In genomic region chr13:30763786-30764440, GRCh38 we compare ENCODE assay signal across 25 cellular contexts. TPM values are rescaled to one million over a fixed set of nuclear protein-coding genes. Genes with fewer than 3 reads are reported as not detected.
DNase-seq lines count a peak whose midpoint lies in the region; ATAC-seq, FAIRE-seq and TF ChIP-seq lines count a peak whose summit lies in the region.
"Had no signal": no experiment of that assay in that cellular context is flagged by ENCODE, and none has a peak within 500 bp of the region (broad histone marks: within the 10 kb centered on the region; RNA-seq: fewer than 3 reads in every experiment).

No MANE protein-coding gene starts in this region.

- H3K56ac ChIP-seq in IMR-90 (ENCODE audit: extremely low read depth, insufficient read depth, low read length), result no peak overlapping the region

- H3K27me3 Mint-ChIP-seq in WTC11 (ENCODE audit: low read depth), result no peaks in the 10 kb centered on the region

- H4K8ac ChIP-seq in IMR-90 (ENCODE audit: low read depth in 2 of 2, low read length in 2 of 2), result no peak overlapping the region

- TF ChIP-seq CTCF in IMR-90 (conservative IDR thresholded peaks at IDR 0.05; ENCODE audit: low read depth, low read length), result no peak
- TF ChIP-seq CTCF in bronchial epithelial cell (IDR thresholded peaks at IDR 0.05; ENCODE audit: insufficient read depth, low read length, severe bottlenecking), result no peak
- no peak for TF ChIP-seq CTCF in fibroblast of the aortic adventitia (IDR thresholded peaks at IDR 0.05; ENCODE audit: insufficient read depth, low read length)
- no peak for TF ChIP-seq CTCF in WTC11 (IDR thresholded peaks at IDR 0.05)
- TF ChIP-seq CTCF in tibial nerve (IDR thresholded peaks at IDR 0.05), result no peak

- POLR2A ChIA-PET in IMR-90 (lab: Charles Lee; ENCODE audit: unreplicated experiment), result no interaction called here
- POLR2A ChIA-PET in WTC11 (lab: Charles Lee), result no interaction called here

- H3K27ac ChIP-seq in IMR-90 (ENCODE audit: insufficient read depth, low read length) (no peak overlapping the region), tibial nerve (no peak overlapping the region)
- H3K27ac ChIP-seq: BLaER1 treated with 17β-estradiol and CSF1 and Interleukin-3, amounts not matched to agents 10 nM and 100 nM; parathyroid adenoma; RWPE1 had no signal

- intact Hi-C loops in IMR-90 (cut with micrococcal nuclease), result no loop called here

- in situ Hi-C loops in IMR-90 (cut with MboI; ENCODE audit: low sequenced_read_pairs), result no loop called here

- peak; percentile 44 for DNase-seq in EH (ENCODE audit: low read depth)
- DNase-seq in IMR-90, result peak; percentile 39
- DNase-seq in bronchial epithelial cell (ENCODE audit: low read depth), result peak; percentile 38
- peak; percentile 25 for DNase-seq in fibroblast of the aortic adventitia (ENCODE audit: low read depth)
- no peak for DNase-seq in WTC11 (ENCODE audit: low spot score)
- no peak for DNase-seq in tibial nerve (ENCODE audit: low spot score in 2 of 2)
- no peak for DNase-seq in HuH-7.5 (ENCODE audit: low spot score)
- DNase-seq: activated CD4-positive, alpha-beta T cell treated with anti-CD3 and anti-CD28 coated beads, Interleukin-2, amount 50 U/mL, for 48 hours; Caco-2; DMS79 treated with DMSO at 0.1 percent for 48 hours; NCI-H1105 treated with DMSO at 0.1 percent for 48 hours; NCI-H2029 had no signal

- WGBS in IMR-90 (ENCODE audit: extremely low coverage in 2 of 2, insufficient read length in 1 of 2), 2 experiments, result 52% methylated on average over 2 of the region's 8 CpGs; no CpG with 5 or more reads in 1 of the 2 experiments
- 71 to 77% methylated on average over 8 of the region's 8 CpGs for WGBS in tibial nerve, 2 donors

- no peak overlapping the region for H3K18ac ChIP-seq in IMR-90 (ENCODE audit: low read depth, low read length)

- H3K36me3 Mint-ChIP-seq in WTC11, result no peaks in the 10 kb centered on the region
- H3K36me3 Mint-ChIP-seq: type B pancreatic cell had no signal

- no peak overlapping the region for H3K23ac ChIP-seq in IMR-90 (ENCODE audit: low read depth, low read length)

- H3K27ac Mint-ChIP-seq in WTC11, result no peak overlapping the region
- H3K27ac Mint-ChIP-seq: activated naive CD4-positive, alpha-beta T cell treated with anti-CD3 and anti-CD28 coated beads, Interleukin-2, amount 50 U/mL, for 72 hours; activated T-helper 1 cell treated with anti-CD3 and anti-CD28 coated beads, Interleukin-12 subunit alpha, Interleukin-12 subunit beta, Interleukin-2, Interleukin-4 antibody, amounts not matched to agents 30 ng/mL and 10 ng/mL and 1 ng/mL, durations not matched to agents 14 hours and 24 hours and 36 hours; dendritic cell treated with granulocyte-macrophage colony-stimulating factor and Interleukin-4, amounts not matched to agents 40 ng/mL and 50 ng/mL, for 4 days; type B pancreatic cell had no signal

- H3K27me3 ChIP-seq in IMR-90 (ENCODE audit: control insufficient read depth, insufficient read depth, low read length) (no peaks in the 10 kb centered on the region), bronchial epithelial cell (ENCODE audit: control insufficient read depth, insufficient read depth, low read length) (no peaks in the 10 kb centered on the region), tibial nerve (no peaks in the 10 kb centered on the region)
- H3K27me3 ChIP-seq: BLaER1 treated with 17β-estradiol and CSF1 and Interleukin-3, amounts not matched to agents 10 nM and 100 nM had no signal

- no peaks in the 10 kb centered on the region for H3K4me1 Mint-ChIP-seq in WTC11

- FAIRE-seq in bronchial epithelial cell (lab: Jason Lieb, UNC), result no peak
- FAIRE-seq: endometrium, TTC549 had no signal

- no peaks in the 10 kb centered on the region for H3K9me3 ChIP-seq in IMR-90 (ENCODE audit: control insufficient read depth, insufficient read depth, low read length)
- no peaks in the 10 kb centered on the region for H3K9me3 ChIP-seq in tibial nerve
- H3K9me3 ChIP-seq: BLaER1 treated with 17β-estradiol and CSF1 and Interleukin-3, amounts not matched to agents 10 nM and 100 nM; Caco-2 had no signal

- no peaks in the 10 kb centered on the region for H3K79me1 ChIP-seq in IMR-90 (ENCODE audit: low read depth in 1 of 2, low read length in 2 of 2)

- peaks cover 5% of the 10 kb centered on the region; the same call in 1 of the 2 replicates for H3K9me1 ChIP-seq in IMR-90 (ENCODE audit: insufficient read depth, low read length)

- H3K4me3 ChIP-seq in IMR-90 (ENCODE audit: insufficient read depth, low read depth, low read length) (no peak overlapping the region), bronchial epithelial cell (ENCODE audit: low read depth, low read length) (no peak overlapping the region), fibroblast of the aortic adventitia (ENCODE audit: low read depth, low read length) (no peak overlapping the region), tibial nerve (no peak overlapping the region)
- H3K4me3 ChIP-seq: BLaER1 treated with 17β-estradiol and CSF1 and Interleukin-3, amounts not matched to agents 10 nM and 100 nM had no signal

- no peak overlapping the region for H3K9ac ChIP-seq in IMR-90 (ENCODE audit: low read depth, low read length)
- H3K9ac ChIP-seq: BLaER1 treated with 17β-estradiol and CSF1 and Interleukin-3, amounts not matched to agents 10 nM and 100 nM; parathyroid adenoma had no signal

- H3K4ac ChIP-seq in IMR-90 (ENCODE audit: low read depth, low read length), result peak overlapping the region; percentile 4; the same call in 1 of the 2 replicates

- dilution Hi-C loops in IMR-90 (cut with HindIII; ENCODE audit: low sequenced_read_pairs, unreplicated experiment), result no loop called here

- no peak overlapping the region for H2AK9ac ChIP-seq in IMR-90 (replicated peaks; ENCODE audit: low read depth, low read length, poor library complexity)

- H4K5ac ChIP-seq in IMR-90 (ENCODE audit: low read depth, low read length), result no peak overlapping the region

- H3K9me3 Mint-ChIP-seq in WTC11, result 0 out of 2 replicates have a peak, but pooled peaks cover under 1% of the 10 kb centered on the region
- H3K9me3 Mint-ChIP-seq: activated naive CD4-positive, alpha-beta T cell treated with anti-CD3 and anti-CD28 coated beads, Interleukin-2, amount 50 U/mL, for 72 hours; activated T-helper 1 cell treated with anti-CD3 and anti-CD28 coated beads, Interleukin-12 subunit alpha, Interleukin-12 subunit beta, Interleukin-2, Interleukin-4 antibody, amounts not matched to agents 30 ng/mL and 10 ng/mL and 1 ng/mL, durations not matched to agents 14 hours and 24 hours and 36 hours; dendritic cell treated with granulocyte-macrophage colony-stimulating factor and Interleukin-4, amounts not matched to agents 40 ng/mL and 50 ng/mL, for 4 days; type B pancreatic cell had no signal

- no TSS peak for BruUV-seq in IMR-90 (replicated peaks; lab: Mats Ljungman, UMichigan)

- no peak overlapping the region for H2BK5ac ChIP-seq in IMR-90 (ENCODE audit: low read depth, low read length, poor library complexity, severe bottlenecking)

- no peak for TF ChIP-seq POLR2A in IMR-90 (IDR thresholded peaks at IDR 0.05; ENCODE audit: low read depth, low read length)
- TF ChIP-seq POLR2A in tibial nerve (IDR thresholded peaks at IDR 0.05), result no peak

- H2AFZ ChIP-seq in IMR-90 (replicated peaks; ENCODE audit: low read length, poor library complexity), result no peak overlapping the region
- H2AFZ ChIP-seq: parathyroid adenoma had no signal

- no peak for ATAC-seq in IMR-90 (ENCODE audit: low read depth)
- ATAC-seq in WTC11, result no peak
- ATAC-seq in HG03378 (IDR thresholded peaks at IDR 0.05; ENCODE audit: unreplicated experiment), result no peak
- ATAC-seq: activated CD4-positive, CD25-positive, alpha-beta regulatory T cell treated with anti-CD3 and anti-CD28 coated beads, Interleukin-2, amount 50 U/mL, for 24 hours; activated naive CD4-positive, alpha-beta T cell treated with anti-CD3 and anti-CD28 coated beads, Interleukin-2, amount 50 U/mL, for 72 hours had no signal

- no peak overlapping the region for H3K4me3 Mint-ChIP-seq in WTC11
- H3K4me3 Mint-ChIP-seq: activated T-helper 1 cell treated with anti-CD3 and anti-CD28 coated beads, Interleukin-12 subunit alpha, Interleukin-12 subunit beta, Interleukin-2, Interleukin-4 antibody, amounts not matched to agents 30 ng/mL and 10 ng/mL and 1 ng/mL, durations not matched to agents 14 hours and 24 hours and 36 hours; dendritic cell treated with granulocyte-macrophage colony-stimulating factor and Interleukin-4, amounts not matched to agents 40 ng/mL and 50 ng/mL, for 4 days; type B pancreatic cell had no signal

- peak overlapping the region; percentile 66 for H2BK120ac ChIP-seq in IMR-90 (ENCODE audit: low read depth, low read length)

- H2AK5ac ChIP-seq in IMR-90 (ENCODE audit: low read depth, low read length), result no peak overlapping the region

- H4K20me1 ChIP-seq in IMR-90 (ENCODE audit: insufficient read depth, low read length), result no peaks in the 10 kb centered on the region

- peak overlapping the region; percentile 42; the same call in 1 of the 2 replicates for H2BK20ac ChIP-seq in IMR-90 (ENCODE audit: low read depth, low read length)

- TF ChIP-seq EP300 in tibial nerve (IDR thresholded peaks at IDR 0.05), result no peak

- no peaks in the 10 kb centered on the region for H3K36me3 ChIP-seq in IMR-90 (ENCODE audit: control insufficient read depth, insufficient read depth, low read length)
- no peaks in the 10 kb centered on the region for H3K36me3 ChIP-seq in bronchial epithelial cell (ENCODE audit: control insufficient read depth, insufficient read depth, low read length)
- no peaks in the 10 kb centered on the region for H3K36me3 ChIP-seq in tibial nerve

- H4K91ac ChIP-seq in IMR-90 (ENCODE audit: insufficient read depth, low read depth, low read length), result no peak overlapping the region

- CTCF ChIA-PET in IMR-90 (lab: Yijun Ruan, JAX), result no interaction called here
- CTCF ChIA-PET in WTC11 (lab: Charles Lee), result no interaction called here

- H3K4me1 ChIP-seq in IMR-90 (ENCODE audit: control insufficient read depth, insufficient read depth, low read length) (no peaks in the 10 kb centered on the region), tibial nerve (no peaks in the 10 kb centered on the region)
- H3K4me1 ChIP-seq: parathyroid adenoma had no signal

- H2BK15ac ChIP-seq in IMR-90 (ENCODE audit: low read depth, low read length), result no peak overlapping the region

- H3K4me2 ChIP-seq in IMR-90 (ENCODE audit: low read depth, low read length), result no peak overlapping the region
- H3K4me2 ChIP-seq: BLaER1 treated with 17β-estradiol and CSF1 and Interleukin-3, amounts not matched to agents 10 nM and 100 nM had no signal

- H3K14ac ChIP-seq in IMR-90 (replicated peaks; ENCODE audit: low read depth, low read length), result no peak overlapping the region

- TF ChIP-seq RAD21 in IMR-90 (IDR thresholded peaks at IDR 0.05; ENCODE audit: low read length), result no peak

TF ChIP-seq in WTC11, 78 proteins besides CTCF, POLR2A, EP300 and RAD21 (continues in another document):
- TF ChIP-seq NR3C1 (CRISPR knock-in tag; conservative IDR thresholded peaks at IDR 0.05; ENCODE audit: low read depth), result no peak

RNA-seq across cellular contexts. Expression of gene ALOX5AP, which starts 28.6 kb away (rescaled TPM):
- 0.28 TPM in 1 of 2 replicates, not detected in the other for total RNA-seq in IMR-90 (2012; rRNA removed)
- polyA plus RNA-seq in IMR-90 (2012; rRNA removed), result 0.62 and 0.63 TPM in 2 replicates
- polyA plus RNA-seq in IMR-90 (2012; cell fraction: cytosol; rRNA removed), result 0.30 and 0.45 TPM in 2 replicates
- polyA plus RNA-seq in IMR-90 (2012; cell fraction: nucleus; rRNA removed; ENCODE audit: low replicate concordance), result 0.53 TPM in 1 of 2 replicates, not detected in the other
- 0.51 TPM in 1 of 2 replicates, not detected in the other for total RNA-seq in bronchial epithelial cell
- not detected in 2 replicates for total RNA-seq in fibroblast of the aortic adventitia (ENCODE audit: low replicate concordance)
- total RNA-seq in WTC11 (2021), result 0.30 TPM in 1 of 3 replicates, not detected in the others
- total RNA-seq in tibial nerve, result 10 to 100 TPM; 25.3 to 41.4 (median 33.1) TPM
- total RNA-seq: SK-MEL-5 had no signal
- polyA plus RNA-seq: neural cell had no signal

Comparison
In these comparisons a context has a peak if more than half of its experiments do, and no peak if none do; other contexts are left out.
1. DNase-seq: peak in EH (single experiment), IMR-90 (single experiment), bronchial epithelial cell (single experiment) and fibroblast of the aortic adventitia (single experiment); none in WTC11 (single experiment), tibial nerve (0 of 2) and HuH-7.5 (single experiment).
2. RNA of gene ALOX5AP, which starts 28.6 kb away (total RNA-seq): 25.3 to 41.4 TPM in tibial nerve; 0.30 TPM in WTC11, 0.28 TPM in IMR-90, 0.51 TPM in bronchial epithelial cell and not detected in fibroblast of the aortic adventitia; every median in the first group is over 10 times any median in the second.